ENCODE assay signal across 27 cellular contexts in genomic region chr9:81517954-81518353, GRCh38.
A peak's percentile ranks its signal among the peaks of the same experiment; 100 is the strongest.
DNase-seq lines count a peak whose midpoint lies in the region; ATAC-seq lines count a peak whose summit lies in the region.
"Had no signal": no experiment of that assay in that cellular context is flagged by ENCODE, and none has a peak within 500 bp of the region (broad histone marks: within the 10 kb centered on the region; RNA-seq: fewer than 3 reads in every experiment).

No MANE protein-coding gene starts in this region.

- H4K8ac ChIP-seq in mesendoderm (ENCODE audit: low read depth, low read length), result no peak overlapping the region

- H3K79me1 ChIP-seq in mesendoderm (ENCODE audit: low read length), result no peaks in the 10 kb centered on the region

- no peaks in the 10 kb centered on the region for H3K27me3 ChIP-seq in mesendoderm (ENCODE audit: insufficient read depth, low read length, poor library complexity)
- H3K27me3 ChIP-seq: gastroesophageal sphincter, hepatocyte, ovary, transverse colon had no signal

- H3K4ac ChIP-seq in mesendoderm (ENCODE audit: low read depth, low read length), result no peak overlapping the region

- ATAC-seq in GM21526 (IDR thresholded peaks at IDR 0.05; ENCODE audit: low FRiP score, unreplicated experiment) (no peak), HG02678 (IDR thresholded peaks at IDR 0.05; ENCODE audit: unreplicated experiment) (no peak)
- ATAC-seq: activated T-cell treated with anti-CD3 and anti-CD28 coated beads, Interleukin-2, amount 50 U/mL, for 4 hours; gastroesophageal sphincter; K562; mucosa of descending colon had no signal

- no peak overlapping the region for H3K4me3 ChIP-seq in mesendoderm (ENCODE audit: low read length)
- H3K4me3 ChIP-seq: gastroesophageal sphincter, hepatocyte, K562, lung, mucosa of descending colon, ovary, transverse colon had no signal

- DNase-seq in NCI-H2029 treated with DMSO at 0.1 percent for 48 hours (lab: John Stamatoyannopoulos, UW), result peak; percentile 32
- DNase-seq in NCI-H2029 (lab: John Stamatoyannopoulos, UW), result no peak
- DNase-seq in NCI-H146 (lab: John Stamatoyannopoulos, UW), result peak; percentile 69
- peak; percentile 44 for DNase-seq in NCI-H510A (lab: John Stamatoyannopoulos, UW)
- DNase-seq in mesendoderm, result no peak
- no peak for DNase-seq in activated CD4-positive, alpha-beta T cell treated with anti-CD3 and anti-CD28 coated beads for 48 hours
- DNase-seq: 8988T; activated CD4-positive, alpha-beta T cell treated with anti-CD3 and anti-CD28 coated beads, Interleukin-2, amount 10 ng/mL, durations not matched to agents 24 days and 14 days; activated T-cell treated with anti-CD3 and anti-CD28 coated beads, Interleukin-2, amount 50 U/mL, for 4 hours; dermis blood vessel endothelial cell; DMS 273 treated with DMSO at 0.1 percent for 48 hours; H7; mucosa of descending colon; NCI-H187 treated with DMSO at 0.1 percent for 48 hours; NK-92 treated with Interleukin-12 subunit alpha and Interleukin-12 subunit beta, amount 100 ng/mL, for 24 hours; ovary; SHP77 treated with DMSO at 0.1 percent for 48 hours; small intestine; T1000; transverse colon; WERI-Rb-1 had no signal

- H3K27ac ChIP-seq in mesendoderm (ENCODE audit: low read depth, low read length), result no peak overlapping the region
- H3K27ac ChIP-seq: gastroesophageal sphincter, hepatocyte, ovary, transverse colon, WERI-Rb-1 had no signal

- H3K79me2 ChIP-seq in mesendoderm (ENCODE audit: control insufficient read depth, insufficient read depth, low read length), result no peaks in the 10 kb centered on the region
- H3K79me2 ChIP-seq: hepatocyte had no signal

- peak overlapping the region; percentile 7 for H2BK15ac ChIP-seq in mesendoderm (replicated peaks; ENCODE audit: low read depth)

- no peaks in the 10 kb centered on the region for H3K4me1 ChIP-seq in mesendoderm (ENCODE audit: control insufficient read depth, low read depth, low read length)
- H3K4me1 ChIP-seq: gastroesophageal sphincter had no signal

- no peaks in the 10 kb centered on the region for H3K36me3 ChIP-seq in mesendoderm (ENCODE audit: control insufficient read depth, insufficient read depth, low read length)
- H3K36me3 ChIP-seq: gastroesophageal sphincter, ovary, transverse colon, WERI-Rb-1 had no signal

- H3K23ac ChIP-seq in mesendoderm (ENCODE audit: low read length), result no peak overlapping the region

- H2AK5ac ChIP-seq in mesendoderm (ENCODE audit: low read length), result no peak overlapping the region

- no peak overlapping the region for H3K4me2 ChIP-seq in mesendoderm (ENCODE audit: low read length)
- H3K4me2 ChIP-seq: hepatocyte had no signal

- no peak overlapping the region for H4K5ac ChIP-seq in mesendoderm (ENCODE audit: low read length)

- H3K18ac ChIP-seq in mesendoderm (ENCODE audit: low read length), result no peak overlapping the region

- no peak overlapping the region for H3K9ac ChIP-seq in mesendoderm (ENCODE audit: low read length)

- H3K56ac ChIP-seq in mesendoderm (ENCODE audit: low read length), result no peak overlapping the region

- no CpG with 5 or more reads among the region's 2 CpGs for WGBS in mesendoderm (ENCODE audit: extremely low coverage, insufficient coverage, low lambda C conversion rate)

- no peak overlapping the region for H2BK5ac ChIP-seq in mesendoderm (ENCODE audit: low read length)

- no peak overlapping the region for H2BK120ac ChIP-seq in mesendoderm (ENCODE audit: low read depth, low read length)

Comparison
In these comparisons a context has a peak if more than half of its experiments do, and no peak if none do; other contexts are left out.
1. DNase-seq: peak in NCI-H2029 treated with DMSO at 0.1 percent for 48 hours (single experiment), NCI-H146 (single experiment) and NCI-H510A (single experiment); none in NCI-H2029 (single experiment), mesendoderm (single experiment) and activated CD4-positive, alpha-beta T cell treated with anti-CD3 and anti-CD28 coated beads for 48 hours (single experiment).